1 cellular context compared by ENCODE assay signal in genomic region chrX:13029831-13030771, GRCh38.
TF ChIP-seq lines count a peak whose summit lies in the region.

No MANE protein-coding gene starts in this region.

TF ChIP-seq in HepG2, 621 proteins besides CTCF, POLR2A, EP300 and RAD21 (continued from another document):
- TF ChIP-seq, protein P1, sequence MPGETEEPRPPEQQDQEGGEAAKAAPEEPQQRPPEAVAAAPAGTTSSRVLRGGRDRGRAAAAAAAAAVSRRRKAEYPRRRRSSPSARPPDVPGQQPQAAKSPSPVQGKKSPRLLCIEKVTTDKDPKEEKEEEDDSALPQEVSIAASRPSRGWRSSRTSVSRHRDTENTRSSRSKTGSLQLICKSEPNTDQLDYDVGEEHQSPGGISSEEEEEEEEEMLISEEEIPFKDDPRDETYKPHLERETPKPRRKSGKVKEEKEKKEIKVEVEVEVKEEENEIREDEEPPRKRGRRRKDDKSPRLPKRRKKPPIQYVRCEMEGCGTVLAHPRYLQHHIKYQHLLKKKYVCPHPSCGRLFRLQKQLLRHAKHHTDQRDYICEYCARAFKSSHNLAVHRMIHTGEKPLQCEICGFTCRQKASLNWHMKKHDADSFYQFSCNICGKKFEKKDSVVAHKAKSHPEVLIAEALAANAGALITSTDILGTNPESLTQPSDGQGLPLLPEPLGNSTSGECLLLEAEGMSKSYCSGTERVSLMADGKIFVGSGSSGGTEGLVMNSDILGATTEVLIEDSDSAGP (CRISPR knock-in tag; IDR thresholded peaks at IDR 0.05; ENCODE audit: borderline replicate concordance): no peak
- TF ChIP-seq ZBTB40 (IDR thresholded peaks at IDR 0.05) (no peak), ZBTB40 (CRISPR knock-in tag; IDR thresholded peaks at IDR 0.05) (no peak), ZSCAN25 (CRISPR knock-in tag; IDR thresholded peaks at IDR 0.05) (no peak), SP140L (CRISPR knock-in tag; IDR thresholded peaks at IDR 0.05; ENCODE audit: borderline replicate concordance) (no peak)
